Comparison of ENCODE assay signal across 16 cellular contexts in genomic region chr2:136242100-136242499, GRCh38.
DNase-seq lines count a peak whose midpoint lies in the region; ATAC-seq and TF ChIP-seq lines count a peak whose summit lies in the region.
"Had no signal": no experiment of that assay in that cellular context is flagged by ENCODE, and none has a peak within 500 bp of the region (broad histone marks: within the 10 kb centered on the region; RNA-seq: fewer than 3 reads in every experiment).

No MANE protein-coding gene starts in this region.

- H3K79me1 ChIP-seq in mesendoderm (ENCODE audit: low read length) = no peaks in the 10 kb centered on the region

- no peak overlapping the region for H3K4ac ChIP-seq in mesendoderm (ENCODE audit: low read depth, low read length)

- no peak for DNase-seq in DND-41
- DNase-seq in activated CD8-positive, alpha-beta T cell treated with anti-CD3 and anti-CD28 coated beads for 36 hours = no peak
- DNase-seq in mesendoderm = no peak
- DNase-seq in HuH-7.5 (ENCODE audit: low spot score) = no peak
- no peak for DNase-seq in RKO (ENCODE audit: low spot score)
- DNase-seq: DMS 273 treated with DMSO at 0.1 percent for 48 hours, KG1, left ventricle myocardium superior, NCI-H1105 treated with DMSO at 0.1 percent for 48 hours, NCI-H748 treated with DMSO at 0.1 percent for 48 hours, sigmoid colon had no signal

- H3K27me3 ChIP-seq in BLaER1 treated with 17β-estradiol and CSF1 and Interleukin-3, amounts not matched to agents 10 nM and 100 nM = no peaks in the 10 kb centered on the region
- H3K27me3 ChIP-seq in DND-41 (ENCODE audit: insufficient read depth, low read length, poor library complexity) = no peaks in the 10 kb centered on the region
- no peaks in the 10 kb centered on the region for H3K27me3 ChIP-seq in mesendoderm (ENCODE audit: insufficient read depth, low read length, poor library complexity)
- H3K27me3 ChIP-seq: pancreas, sigmoid colon had no signal

- H3K27me3 Mint-ChIP-seq in activated CD8-positive, alpha-beta T cell treated with anti-CD3 and anti-CD28 coated beads for 36 hours = no peaks in the 10 kb centered on the region

- H3K18ac ChIP-seq in mesendoderm (ENCODE audit: low read length) = no peak overlapping the region

- CTCF ChIA-PET in activated CD8-positive, alpha-beta T cell treated with anti-CD3 and anti-CD28 coated beads for 36 hours (lab: Charles Lee) = interaction anchor here (0.9 to 1.2 kb wide), 3 partner anchors 16 to 63 kb away, joined by 3 read pairs; no protein-coding TSS in a partner anchor

- no peak overlapping the region for H2AFZ ChIP-seq in DND-41 (ENCODE audit: low read depth, low read length)

- no peak overlapping the region for H2BK5ac ChIP-seq in mesendoderm (ENCODE audit: low read length)

- H3K9ac ChIP-seq in BLaER1 treated with 17β-estradiol and CSF1 and Interleukin-3, amounts not matched to agents 10 nM and 100 nM = peak overlapping the region in 8 of 11 experiments; percentile 3 to 64 (median 28); a peak in 7 of 22 replicates
- H3K9ac ChIP-seq in DND-41 (ENCODE audit: low read depth, low read length) = no peak overlapping the region
- no peak overlapping the region for H3K9ac ChIP-seq in mesendoderm (ENCODE audit: low read length)

- H3K4me3 ChIP-seq in BLaER1 treated with 17β-estradiol and CSF1 and Interleukin-3, amounts not matched to agents 10 nM and 100 nM = no peak overlapping the region
- no peak overlapping the region for H3K4me3 ChIP-seq in DND-41 (ENCODE audit: low read depth in 1 of 2, low read length in 2 of 2)
- H3K4me3 ChIP-seq in mesendoderm (ENCODE audit: low read length) = no peak overlapping the region
- H3K4me3 ChIP-seq: coronary artery, pancreas, sigmoid colon, thoracic aorta had no signal

- no peak overlapping the region for H3K56ac ChIP-seq in mesendoderm (ENCODE audit: low read length)

- H3K4me1 Mint-ChIP-seq in activated CD8-positive, alpha-beta T cell treated with anti-CD3 and anti-CD28 coated beads for 36 hours (ENCODE audit: low read depth) = peaks cover 45% of the 10 kb centered on the region

- H2BK15ac ChIP-seq in mesendoderm (replicated peaks; ENCODE audit: low read depth) = peak overlapping the region; percentile 0

- H2AK5ac ChIP-seq in mesendoderm (ENCODE audit: low read length) = no peak overlapping the region

- WGBS in mesendoderm (ENCODE audit: extremely low coverage, insufficient coverage, low lambda C conversion rate) = no CpG with 5 or more reads among the region's 4 CpGs

- H3K9me3 ChIP-seq in BLaER1 treated with 17β-estradiol and CSF1 and Interleukin-3, amounts not matched to agents 10 nM and 100 nM (replicated peaks in 1 of 11) = no peaks in the 10 kb centered on the region
- no peaks in the 10 kb centered on the region for H3K9me3 ChIP-seq in DND-41 (ENCODE audit: insufficient read depth, low read length, severe bottlenecking)
- H3K9me3 ChIP-seq: pancreas, sigmoid colon, thoracic aorta had no signal

- H3K9me3 Mint-ChIP-seq in activated CD8-positive, alpha-beta T cell treated with anti-CD3 and anti-CD28 coated beads for 36 hours = no peaks in the 10 kb centered on the region

- H3K36me3 Mint-ChIP-seq in activated CD8-positive, alpha-beta T cell treated with anti-CD3 and anti-CD28 coated beads for 36 hours (ENCODE audit: low read depth) = no peaks in the 10 kb centered on the region

- intact Hi-C loops in activated CD8-positive, alpha-beta T cell treated with anti-CD3 and anti-CD28 coated beads for 36 hours (cut with micrococcal nuclease) = no loop called here

- H3K27ac ChIP-seq in BLaER1 treated with 17β-estradiol and CSF1 and Interleukin-3, amounts not matched to agents 10 nM and 100 nM = peak overlapping the region; percentile 15 to 94 (median 85); a peak in 20 of 22 replicates
- H3K27ac ChIP-seq in DND-41 (ENCODE audit: low read length) (peak overlapping the region; percentile 58; the same call in 1 of the 2 replicates), mesendoderm (ENCODE audit: low read depth, low read length) (no peak overlapping the region)
- H3K27ac ChIP-seq: coronary artery, pancreas, sigmoid colon, thoracic aorta had no signal

- ATAC-seq in DND-41 (ENCODE audit: insufficient read depth, low read depth) = no peak
- no peak for ATAC-seq in activated CD8-positive, alpha-beta T cell treated with anti-CD3 and anti-CD28 coated beads for 36 hours
- no peak for ATAC-seq in HG03095 (IDR thresholded peaks at IDR 0.05; ENCODE audit: unreplicated experiment)
- ATAC-seq: left ventricle myocardium superior, pancreas had no signal

- peak overlapping the region; percentile 47 for H3K27ac Mint-ChIP-seq in activated CD8-positive, alpha-beta T cell treated with anti-CD3 and anti-CD28 coated beads for 36 hours

- H3K4me2 ChIP-seq in BLaER1 treated with 17β-estradiol and CSF1 and Interleukin-3, amounts not matched to agents 10 nM and 100 nM = peak overlapping the region; percentile 68 to 93 (median 78)
- H3K4me2 ChIP-seq in DND-41 (ENCODE audit: insufficient read depth, low read length) (no peak overlapping the region), mesendoderm (ENCODE audit: low read length) (no peak overlapping the region)

- no peak overlapping the region for H4K5ac ChIP-seq in mesendoderm (ENCODE audit: low read length)

- no peaks in the 10 kb centered on the region for H4K20me1 ChIP-seq in BLaER1 treated with 17β-estradiol and CSF1 and Interleukin-3, amounts not matched to agents 10 nM and 100 nM
- H4K20me1 ChIP-seq in DND-41 (ENCODE audit: insufficient read depth, low read length) = no peaks in the 10 kb centered on the region

- no peak overlapping the region for H4K8ac ChIP-seq in mesendoderm (ENCODE audit: low read depth, low read length)

- no peak overlapping the region for H2BK120ac ChIP-seq in mesendoderm (ENCODE audit: low read depth, low read length)

- no peak overlapping the region for H3K23ac ChIP-seq in mesendoderm (ENCODE audit: low read length)

- H3K4me1 ChIP-seq in BLaER1 treated with 17β-estradiol and CSF1 and Interleukin-3, amounts not matched to agents 10 nM and 100 nM = peaks cover 91 to 100% (median 98%) of the 10 kb centered on the region in 10 experiments
- peaks cover 41% of the 10 kb centered on the region for H3K4me1 ChIP-seq in DND-41 (ENCODE audit: insufficient read depth, low read length)
- H3K4me1 ChIP-seq in mesendoderm (ENCODE audit: control insufficient read depth, low read depth, low read length) = peaks cover 9% of the 10 kb centered on the region
- H3K4me1 ChIP-seq: pancreas had no signal

- H3K36me3 ChIP-seq in BLaER1 treated with 17β-estradiol and CSF1 and Interleukin-3, amounts not matched to agents 10 nM and 100 nM = no peaks in the 10 kb centered on the region
- no peaks in the 10 kb centered on the region for H3K36me3 ChIP-seq in DND-41 (ENCODE audit: insufficient read depth, low read length)
- no peaks in the 10 kb centered on the region for H3K36me3 ChIP-seq in mesendoderm (ENCODE audit: control insufficient read depth, insufficient read depth, low read length)
- H3K36me3 ChIP-seq: pancreas, sigmoid colon, thoracic aorta had no signal

- no peak overlapping the region for H3K4me3 Mint-ChIP-seq in activated CD8-positive, alpha-beta T cell treated with anti-CD3 and anti-CD28 coated beads for 36 hours

- POLR2A ChIA-PET in activated CD8-positive, alpha-beta T cell treated with anti-CD3 and anti-CD28 coated beads for 36 hours (lab: Charles Lee) = interaction anchor here (0.6 to 0.8 kb wide), 3 partner anchors 189 to 426 kb away, joined by 3 read pairs; no protein-coding TSS in a partner anchor

- H3K79me2 ChIP-seq in DND-41 (ENCODE audit: insufficient read depth, low read length) (no peaks in the 10 kb centered on the region), mesendoderm (ENCODE audit: control insufficient read depth, insufficient read depth, low read length) (no peaks in the 10 kb centered on the region)

- TF ChIP-seq CTCF in DND-41 (IDR thresholded peaks at IDR 0.05; ENCODE audit: borderline replicate concordance, extremely low read depth, low read length, poor library complexity, severe bottlenecking) = no peak
- TF ChIP-seq CTCF in activated CD8-positive, alpha-beta T cell treated with anti-CD3 and anti-CD28 coated beads for 36 hours (IDR thresholded peaks at IDR 0.05) = no peak

Comparison
In these comparisons a context has a peak if more than half of its experiments do, and no peak if none do; other contexts are left out.
1. H3K4me2 ChIP-seq: peak in BLaER1 treated with 17β-estradiol and CSF1 and Interleukin-3, amounts not matched to agents 10 nM and 100 nM (11 of 11); none in DND-41 (single experiment) and mesendoderm (single experiment).
2. H3K9ac ChIP-seq: peak in BLaER1 treated with 17β-estradiol and CSF1 and Interleukin-3, amounts not matched to agents 10 nM and 100 nM (8 of 11); none in DND-41 (single experiment) and mesendoderm (single experiment).